ENCODE assay signal across 1 cellular context in genomic region chr12:132828706-132829534, GRCh38.
A peak's percentile ranks its signal among the peaks of the same experiment; 100 is the strongest.
TF ChIP-seq lines count a peak whose summit lies in the region.

Gene GOLGA3 (minus strand): TSS chr12:132828869. CDS start chr12:132822128, 6,741 bp downstream.

TF ChIP-seq in K562, 482 proteins besides CTCF, POLR2A, EP300 and RAD21 (continued from another document):
- TF ChIP-seq ZNF239 (CRISPR knock-in tag; IDR thresholded peaks at IDR 0.05): peak; percentile 36; the same call in 1 of the 2 replicates
- TF ChIP-seq E2F3 (CRISPR knock-in tag; IDR thresholded peaks at IDR 0.05): 0 out of 2 replicates have a peak, but pooled peaks have one; percentile 54
- TF ChIP-seq EP400 (IDR thresholded peaks at IDR 0.05): peak; percentile 100
- TF ChIP-seq, protein P1, sequence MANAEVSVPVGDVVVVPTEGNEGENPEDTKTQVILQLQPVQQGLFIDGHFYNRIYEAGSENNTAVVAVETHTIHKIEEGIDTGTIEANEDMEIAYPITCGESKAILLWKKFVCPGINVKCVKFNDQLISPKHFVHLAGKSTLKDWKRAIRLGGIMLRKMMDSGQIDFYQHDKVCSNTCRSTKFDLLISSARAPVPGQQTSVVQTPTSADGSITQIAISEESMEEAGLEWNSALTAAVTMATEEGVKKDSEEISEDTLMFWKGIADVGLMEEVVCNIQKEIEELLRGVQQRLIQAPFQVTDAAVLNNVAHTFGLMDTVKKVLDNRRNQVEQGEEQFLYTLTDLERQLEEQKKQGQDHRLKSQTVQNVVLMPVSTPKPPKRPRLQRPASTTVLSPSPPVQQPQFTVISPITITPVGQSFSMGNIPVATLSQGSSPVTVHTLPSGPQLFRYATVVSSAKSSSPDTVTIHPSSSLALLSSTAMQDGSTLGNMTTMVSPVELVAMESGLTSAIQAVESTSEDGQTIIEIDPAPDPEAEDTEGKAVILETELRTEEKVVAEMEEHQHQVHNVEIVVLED (CRISPR knock-in tag; IDR thresholded peaks at IDR 0.05): peak; percentile 69
- no peak for TF ChIP-seq HNRNPUL1 (IDR thresholded peaks at IDR 0.05; ENCODE audit: low read length)
- no peak for TF ChIP-seq DDX20 (tag; IDR thresholded peaks at IDR 0.05; ENCODE audit: low read depth)
- TF ChIP-seq SLC30A9 (CRISPR knock-in tag; IDR thresholded peaks at IDR 0.05): no peak
- TF ChIP-seq ATF6 (CRISPR knock-in tag; IDR thresholded peaks at IDR 0.05): 0 out of 2 replicates have a peak, but pooled peaks have one; percentile 28
- TF ChIP-seq ZFX (CRISPR knock-in tag; IDR thresholded peaks at IDR 0.05): peak; percentile 71
- TF ChIP-seq ZBTB17 (CRISPR knock-in tag; IDR thresholded peaks at IDR 0.05): no peak
- TF ChIP-seq, protein P2, sequence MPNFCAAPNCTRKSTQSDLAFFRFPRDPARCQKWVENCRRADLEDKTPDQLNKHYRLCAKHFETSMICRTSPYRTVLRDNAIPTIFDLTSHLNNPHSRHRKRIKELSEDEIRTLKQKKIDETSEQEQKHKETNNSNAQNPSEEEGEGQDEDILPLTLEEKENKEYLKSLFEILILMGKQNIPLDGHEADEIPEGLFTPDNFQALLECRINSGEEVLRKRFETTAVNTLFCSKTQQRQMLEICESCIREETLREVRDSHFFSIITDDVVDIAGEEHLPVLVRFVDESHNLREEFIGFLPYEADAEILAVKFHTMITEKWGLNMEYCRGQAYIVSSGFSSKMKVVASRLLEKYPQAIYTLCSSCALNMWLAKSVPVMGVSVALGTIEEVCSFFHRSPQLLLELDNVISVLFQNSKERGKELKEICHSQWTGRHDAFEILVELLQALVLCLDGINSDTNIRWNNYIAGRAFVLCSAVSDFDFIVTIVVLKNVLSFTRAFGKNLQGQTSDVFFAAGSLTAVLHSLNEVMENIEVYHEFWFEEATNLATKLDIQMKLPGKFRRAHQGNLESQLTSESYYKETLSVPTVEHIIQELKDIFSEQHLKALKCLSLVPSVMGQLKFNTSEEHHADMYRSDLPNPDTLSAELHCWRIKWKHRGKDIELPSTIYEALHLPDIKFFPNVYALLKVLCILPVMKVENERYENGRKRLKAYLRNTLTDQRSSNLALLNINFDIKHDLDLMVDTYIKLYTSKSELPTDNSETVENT (CRISPR knock-in tag; IDR thresholded peaks at IDR 0.05): peak; percentile 75
- TF ChIP-seq, protein P3, sequence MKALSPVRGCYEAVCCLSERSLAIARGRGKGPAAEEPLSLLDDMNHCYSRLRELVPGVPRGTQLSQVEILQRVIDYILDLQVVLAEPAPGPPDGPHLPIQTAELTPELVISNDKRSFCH (CRISPR knock-in tag; IDR thresholded peaks at IDR 0.05): no peak
- TF ChIP-seq, protein P3 (tag; IDR thresholded peaks at IDR 0.05): peak; percentile 91
- TF ChIP-seq, protein P4, sequence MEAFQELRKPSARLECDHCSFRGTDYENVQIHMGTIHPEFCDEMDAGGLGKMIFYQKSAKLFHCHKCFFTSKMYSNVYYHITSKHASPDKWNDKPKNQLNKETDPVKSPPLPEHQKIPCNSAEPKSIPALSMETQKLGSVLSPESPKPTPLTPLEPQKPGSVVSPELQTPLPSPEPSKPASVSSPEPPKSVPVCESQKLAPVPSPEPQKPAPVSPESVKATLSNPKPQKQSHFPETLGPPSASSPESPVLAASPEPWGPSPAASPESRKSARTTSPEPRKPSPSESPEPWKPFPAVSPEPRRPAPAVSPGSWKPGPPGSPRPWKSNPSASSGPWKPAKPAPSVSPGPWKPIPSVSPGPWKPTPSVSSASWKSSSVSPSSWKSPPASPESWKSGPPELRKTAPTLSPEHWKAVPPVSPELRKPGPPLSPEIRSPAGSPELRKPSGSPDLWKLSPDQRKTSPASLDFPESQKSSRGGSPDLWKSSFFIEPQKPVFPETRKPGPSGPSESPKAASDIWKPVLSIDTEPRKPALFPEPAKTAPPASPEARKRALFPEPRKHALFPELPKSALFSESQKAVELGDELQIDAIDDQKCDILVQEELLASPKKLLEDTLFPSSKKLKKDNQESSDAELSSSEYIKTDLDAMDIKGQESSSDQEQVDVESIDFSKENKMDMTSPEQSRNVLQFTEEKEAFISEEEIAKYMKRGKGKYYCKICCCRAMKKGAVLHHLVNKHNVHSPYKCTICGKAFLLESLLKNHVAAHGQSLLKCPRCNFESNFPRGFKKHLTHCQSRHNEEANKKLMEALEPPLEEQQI (IDR thresholded peaks at IDR 0.05): no peak
- TF ChIP-seq SNIP1 (IDR thresholded peaks at IDR 0.05; ENCODE audit: low read depth): peak; percentile 74; the same call in 1 of the 2 replicates
- 0 out of 2 replicates have a peak, but pooled peaks have one; percentile 49 for TF ChIP-seq MEF2D (tag; conservative IDR thresholded peaks at IDR 0.05; ENCODE audit: low read depth)
- no peak for TF ChIP-seq NFATC3 (IDR thresholded peaks at IDR 0.05)
- TF ChIP-seq PHB2 (IDR thresholded peaks at IDR 0.05; ENCODE audit: low read depth): 0 out of 2 replicates have a peak, but pooled peaks have one; percentile 16
